Comparison of ENCODE assay signal across 28 cellular contexts in the genomic region with DNA sequence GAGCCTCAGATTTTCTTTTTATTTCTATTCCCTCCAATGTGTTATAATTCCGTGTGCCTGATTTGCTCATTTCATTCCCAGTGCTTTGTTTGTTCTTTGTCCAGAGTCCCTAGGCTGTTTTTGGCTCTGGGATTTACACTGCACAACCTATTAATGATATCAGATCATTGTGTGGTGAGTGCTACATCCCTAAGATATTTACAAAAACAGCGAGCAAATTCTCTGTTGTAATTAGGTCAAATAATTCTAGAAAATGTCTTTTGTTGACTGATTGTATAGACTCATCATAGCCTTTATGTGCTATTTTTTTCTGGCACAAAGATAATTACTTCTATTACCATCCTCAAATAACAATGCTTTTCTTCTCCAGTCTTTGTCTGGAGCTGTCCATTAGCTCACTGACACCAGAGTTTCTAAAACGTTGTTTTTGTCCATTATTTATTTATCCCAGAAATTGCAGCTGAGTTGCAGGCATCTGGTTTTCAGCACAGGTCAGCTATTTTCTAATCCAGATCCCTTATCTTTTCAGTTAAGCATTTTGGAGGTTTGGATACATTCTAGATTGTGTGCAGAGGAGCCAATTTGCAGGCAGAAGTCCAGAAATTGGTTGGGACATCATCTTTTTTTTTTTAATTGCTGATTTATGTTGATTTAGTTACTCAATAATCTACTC.
A peak's percentile ranks its signal among the peaks of the same experiment; 100 is the strongest.
DNase-seq lines count a peak whose midpoint lies in the region; ATAC-seq and FAIRE-seq lines count a peak whose summit lies in the region.
"Had no signal": no experiment of that assay in that cellular context is flagged by ENCODE, and none has a peak within 500 bp of the region (broad histone marks: within the 10 kb centered on the region; RNA-seq: fewer than 3 reads in every experiment).

No MANE protein-coding gene starts in this region.

- peak; percentile 24 for FAIRE-seq in islet of Langerhans (lab: Jason Lieb, UNC)
- FAIRE-seq: keratinocyte had no signal

- peak; percentile 53 to 62 for DNase-seq in NCI-H2081 (lab: John Stamatoyannopoulos, UW)
- no peak for DNase-seq in NCI-H2081 treated with DMSO at 0.1 percent for 48 hours (lab: John Stamatoyannopoulos, UW)
- DNase-seq in NCI-H774 (lab: John Stamatoyannopoulos, UW), result peak; percentile 31
- no peak for DNase-seq in DMS79 treated with DMSO at 0.1 percent for 48 hours (lab: John Stamatoyannopoulos, UW)
- DNase-seq: activated CD4-positive, alpha-beta memory T cell treated with anti-CD3 and anti-CD28 coated beads for 36 hours; activated CD4-positive, CD25-positive, alpha-beta regulatory T cell treated with anti-CD3 and anti-CD28 coated beads, Interleukin-2, amount 50 U/mL, for 72 hours; activated naive CD4-positive, alpha-beta T cell treated with Interleukin-2 at 50 U/mL for 16 hours; CD4-positive, alpha-beta T cell; central memory CD4-positive, alpha-beta T cell; dermis blood vessel endothelial cell; foreskin fibroblast; GOT3; KBM-7; left ventricle myocardium superior; naive thymus-derived CD4-positive, alpha-beta T cell; NCI-H1092 treated with DMSO at 0.1 percent for 48 hours; NCI-H2107; psoas muscle; stimulated activated CD4-positive, alpha-beta T cell treated with anti-CD3 and anti-CD28 coated beads, Interleukin-15, amount 100 ng/mL, for 24 hours; upper lobe of left lung had no signal

- ATAC-seq in HG03097 (IDR thresholded peaks at IDR 0.05; ENCODE audit: low FRiP score, unreplicated experiment) (no peak), HG02870 (IDR thresholded peaks at IDR 0.05; ENCODE audit: unreplicated experiment) (no peak)
- ATAC-seq: left ventricle myocardium superior; naive thymus-derived CD4-positive, alpha-beta T cell; psoas muscle; Right ventricle myocardium inferior; stimulated activated memory B cell treated with anti-CD40 and anti-IgM and Interleukin-4, amounts not matched to agents 10 μg/mL and 1 μg/mL and 100 μg/mL, for 72 hours had no signal

- H3K27ac ChIP-seq in temporal lobe (ENCODE audit: low read depth, low read length), result peak overlapping the region; percentile 69
- H3K27ac ChIP-seq: esophagus muscularis mucosa, psoas muscle, upper lobe of left lung had no signal

Comparison
In these comparisons a context has a peak if more than half of its experiments do, and no peak if none do; other contexts are left out.
1. DNase-seq: peak in NCI-H2081 (2 of 2) and NCI-H774 (single experiment); none in NCI-H2081 treated with DMSO at 0.1 percent for 48 hours (single experiment) and DMS79 treated with DMSO at 0.1 percent for 48 hours (single experiment).